15 cellular contexts compared by ENCODE assay signal in genomic region chr1:33004628-33005027, GRCh38. TPM values are rescaled to one million over a fixed set of nuclear protein-coding genes. Genes with fewer than 3 reads are reported as not detected.
A peak's percentile ranks its signal among the peaks of the same experiment; 100 is the strongest.
DNase-seq lines count a peak whose midpoint lies in the region; ATAC-seq and TF ChIP-seq lines count a peak whose summit lies in the region.
"Had no signal": no experiment of that assay in that cellular context is flagged by ENCODE, and none has a peak within 500 bp of the region (broad histone marks: within the 10 kb centered on the region; RNA-seq: fewer than 3 reads in every experiment).

No MANE protein-coding gene starts in this region.

- 92% methylated on average over 3 of the region's 3 CpGs for WGBS in smooth muscle cell (ENCODE audit: low lambda C conversion rate)

- H3K27me3 Mint-ChIP-seq in activated T-cell treated with anti-CD3 and anti-CD28 coated beads, Interleukin-2, amount 50 U/mL, for 24 hours, result no peaks in the 10 kb centered on the region
- no peaks in the 10 kb centered on the region for H3K27me3 Mint-ChIP-seq in T-helper 17 cell
- no peaks in the 10 kb centered on the region for H3K27me3 Mint-ChIP-seq in progenitor cell of endocrine pancreas

- H3K4me3 ChIP-seq in epithelial cell of esophagus (ENCODE audit: low read length) (no peak overlapping the region), smooth muscle cell (no peak overlapping the region)
- H3K4me3 ChIP-seq: lung, neural progenitor cell had no signal

- H3K4me3 Mint-ChIP-seq in activated T-cell treated with anti-CD3 and anti-CD28 coated beads, Interleukin-2, amount 50 U/mL, for 24 hours, result no peak overlapping the region
- H3K4me3 Mint-ChIP-seq in T-helper 17 cell, result no peak overlapping the region
- H3K4me3 Mint-ChIP-seq in progenitor cell of endocrine pancreas (ENCODE audit: low read depth), result no peak overlapping the region
- H3K4me3 Mint-ChIP-seq: neural progenitor cell had no signal

- H3F3A ChIP-seq in smooth muscle cell (ENCODE audit: low read depth), result peaks cover 5% of the 10 kb centered on the region

- peaks cover 11% of the 10 kb centered on the region for H3K4me1 ChIP-seq in smooth muscle cell (ENCODE audit: low read depth)

- no peaks in the 10 kb centered on the region for H4K20me1 ChIP-seq in smooth muscle cell (ENCODE audit: low read depth)

- no peaks in the 10 kb centered on the region for H3K36me3 ChIP-seq in smooth muscle cell (ENCODE audit: low read depth)
- H3K36me3 ChIP-seq: neural progenitor cell had no signal

- H3K4me1 Mint-ChIP-seq in activated T-cell treated with anti-CD3 and anti-CD28 coated beads, Interleukin-2, amount 50 U/mL, for 24 hours (ENCODE audit: low read depth), result peaks cover 30% of the 10 kb centered on the region
- H3K4me1 Mint-ChIP-seq in T-helper 17 cell, result peaks cover 18% of the 10 kb centered on the region
- H3K4me1 Mint-ChIP-seq in progenitor cell of endocrine pancreas (ENCODE audit: low read depth), result peaks cover 32% of the 10 kb centered on the region

- H3K27ac ChIP-seq in smooth muscle cell (ENCODE audit: low read depth), result peak overlapping the region; percentile 43
- H3K27ac ChIP-seq: neural progenitor cell had no signal

- H2AFZ ChIP-seq in smooth muscle cell (ENCODE audit: low read depth), result no peak overlapping the region
- H2AFZ ChIP-seq: neural progenitor cell had no signal

- H3K27me3 ChIP-seq in smooth muscle cell (ENCODE audit: low read depth), result no peaks in the 10 kb centered on the region
- H3K27me3 ChIP-seq: neural progenitor cell had no signal

- H3K9me3 Mint-ChIP-seq in activated T-cell treated with anti-CD3 and anti-CD28 coated beads, Interleukin-2, amount 50 U/mL, for 24 hours, result no peaks in the 10 kb centered on the region
- H3K9me3 Mint-ChIP-seq in progenitor cell of endocrine pancreas (ENCODE audit: low read depth), result no peaks in the 10 kb centered on the region
- H3K9me3 Mint-ChIP-seq: neural progenitor cell had no signal

- no peak overlapping the region for H3K9ac ChIP-seq in smooth muscle cell (ENCODE audit: low read depth)
- H3K9ac ChIP-seq: neural progenitor cell had no signal

- no peak overlapping the region for H3K4me2 ChIP-seq in smooth muscle cell
- H3K4me2 ChIP-seq: neural progenitor cell had no signal

- H3K9me3 ChIP-seq in T-helper 17 cell (ENCODE audit: control insufficient read depth, low read length, poor library complexity, severe bottlenecking) (no peaks in the 10 kb centered on the region), smooth muscle cell (replicated peaks; ENCODE audit: low read depth) (no peaks in the 10 kb centered on the region)
- H3K9me3 ChIP-seq: Caco-2 had no signal

- no peaks in the 10 kb centered on the region for H3K79me2 ChIP-seq in smooth muscle cell (ENCODE audit: low read depth)

- TF ChIP-seq CTCF in epithelial cell of esophagus (IDR thresholded peaks at IDR 0.05; ENCODE audit: insufficient read depth, low read depth, low read length, missing control alignments) (no peak), smooth muscle cell (IDR thresholded peaks at IDR 0.05; ENCODE audit: borderline replicate concordance, insufficient read depth, poor library complexity, severe bottlenecking) (no peak), progenitor cell of endocrine pancreas (IDR thresholded peaks at IDR 0.05; ENCODE audit: unreplicated experiment) (no peak)

- H3K27ac Mint-ChIP-seq in activated T-cell treated with anti-CD3 and anti-CD28 coated beads, Interleukin-2, amount 50 U/mL, for 24 hours, result peak overlapping the region; percentile 74
- H3K27ac Mint-ChIP-seq in T-helper 17 cell (peak overlapping the region; percentile 16), progenitor cell of endocrine pancreas (no peak overlapping the region)
- H3K27ac Mint-ChIP-seq: neural progenitor cell had no signal

- ATAC-seq in T-helper 17 cell (no peak), HG03457 (IDR thresholded peaks at IDR 0.05; ENCODE audit: unreplicated experiment) (no peak)

- peaks cover 71% of the 10 kb centered on the region for H3K36me3 Mint-ChIP-seq in activated T-cell treated with anti-CD3 and anti-CD28 coated beads, Interleukin-2, amount 50 U/mL, for 24 hours (ENCODE audit: low read depth)
- H3K36me3 Mint-ChIP-seq in T-helper 17 cell (ENCODE audit: low read depth) (no peaks in the 10 kb centered on the region), progenitor cell of endocrine pancreas (ENCODE audit: insufficient read depth) (peaks cover 11% of the 10 kb centered on the region)

- no peak for DNase-seq in activated T-cell treated with anti-CD3 and anti-CD28 coated beads, Interleukin-2, amount 50 U/mL, for 24 hours
- DNase-seq in activated T-cell treated with anti-CD3 and anti-CD28 coated beads, Interleukin-2, amount 50 U/mL, for 1 hour, result no peak
- no peak for DNase-seq in T-helper 17 cell
- DNase-seq in epithelial cell of esophagus (ENCODE audit: low read depth), result peak; percentile 97
- DNase-seq in smooth muscle cell (lab: John Stamatoyannopoulos, UW; ENCODE audit: unreplicated experiment), result no peak
- DNase-seq in progenitor cell of endocrine pancreas (ENCODE audit: low spot score, unreplicated experiment), result no peak
- no peak for DNase-seq in 8988T
- DNase-seq: Caco-2, GF-D8, NCI-H2081 treated with DMSO at 0.1 percent for 48 hours, NCI-H82, SHP77 treated with DMSO at 0.1 percent for 48 hours had no signal

RNA-seq across cellular contexts. Expression of gene AK2, which starts 32.1 kb away (rescaled TPM):
- total RNA-seq in T-helper 17 cell (10 to 100 TPM; 51.1 to 61.7 TPM), smooth muscle cell (89.8 and 132 TPM in 2 replicates), progenitor cell of endocrine pancreas (115 and 116 TPM in 2 replicates)
- polyA plus RNA-seq in smooth muscle cell, result 121 and 142 TPM in 2 replicates

RNA-seq across cellular contexts. Expression of gene RNF19B, which starts 40.0 kb away (rescaled TPM):
- 10 to 100 TPM; 67.1 to 87.7 TPM for total RNA-seq in T-helper 17 cell
- 11.2 and 13.5 TPM in 2 replicates for total RNA-seq in smooth muscle cell
- polyA plus RNA-seq in smooth muscle cell, result 12.3 and 13.8 TPM in 2 replicates
- total RNA-seq in progenitor cell of endocrine pancreas, result 14.2 and 16.4 TPM in 2 replicates
